ENCODE assay signal across 8 cellular contexts in genomic region chr4:142846105-142846728, GRCh38. TPM values are rescaled to one million over a fixed set of nuclear protein-coding genes. Genes with fewer than 3 reads are reported as not detected.
DNase-seq lines count a peak whose midpoint lies in the region; ATAC-seq and TF ChIP-seq lines count a peak whose summit lies in the region.

INPP4B (minus strand) TSS chr4:142846301.

- no peak for TF ChIP-seq EP300 in suprapubic skin (IDR thresholded peaks at IDR 0.05)

- H3K9me3 ChIP-seq in AG04450 (ENCODE audit: control insufficient read depth, insufficient read depth, low read length) (no peaks in the 10 kb centered on the region; the same call in 1 of the 2 replicates), PC-3 (ENCODE audit: low read length) (no peaks in the 10 kb centered on the region), suprapubic skin (no peaks in the 10 kb centered on the region)

- no peaks in the 10 kb centered on the region for H3K36me3 ChIP-seq in PC-3 (ENCODE audit: low read depth, low read length)
- no peaks in the 10 kb centered on the region for H3K36me3 ChIP-seq in suprapubic skin

- WGBS in suprapubic skin: 2% methylated on average over 32 of the region's 56 CpGs

- CTCF ChIA-PET in AG04450 (lab: Charles Lee): no interaction called here
- CTCF ChIA-PET in PC-3 (lab: Charles Lee): no interaction called here

- H3K4me1 ChIP-seq in PC-3 (ENCODE audit: insufficient read depth, low read length): peaks cover 35% of the 10 kb centered on the region
- H3K4me1 ChIP-seq in suprapubic skin: peaks cover 21% of the 10 kb centered on the region

- H3K4me1 Mint-ChIP-seq in natural killer cell: peaks cover 0 to 14% of the 10 kb centered on the region in 2 donors

- H3K27ac ChIP-seq in AG04450 (ENCODE audit: low read depth, low read length): no peak within 1 kb of the TSS
- peak within 1 kb of the TSS; percentile 17 for H3K27ac ChIP-seq in PC-3 (ENCODE audit: low read length)
- no peak within 1 kb of the TSS for H3K27ac ChIP-seq in suprapubic skin

- H3K9me2 ChIP-seq in PC-3 (replicated peaks; ENCODE audit: low read length): no peaks in the 10 kb centered on the region

- H3F3A ChIP-seq in PC-3 (ENCODE audit: low read length, unreplicated experiment): no peaks in the 10 kb centered on the region

- H3K27ac Mint-ChIP-seq in natural killer cell: no peak within 1 kb of the TSS

- H3K4me3 Mint-ChIP-seq in natural killer cell: peak within 1 kb of the TSS; percentile 77

- H2AFZ ChIP-seq in PC-3 (ENCODE audit: low read length): peak within 1 kb of the TSS; percentile 97

- POLR2A ChIA-PET in AG04450 (lab: Yijun Ruan, JAX) (no interaction called here), PC-3 (lab: Charles Lee; ENCODE audit: unreplicated experiment) (no interaction called here)

- H3K4me3 ChIP-seq in AG04450 (ENCODE audit: low read depth, low read length) (peak within 1 kb of the TSS; percentile 76), PC-3 (ENCODE audit: low read length) (peak within 1 kb of the TSS; percentile 92), fibroblast of the aortic adventitia (ENCODE audit: low read depth, low read length) (peak within 1 kb of the TSS; percentile 77), suprapubic skin (peak within 1 kb of the TSS; percentile 69)

- intact Hi-C loops in PC-3 (cut with micrococcal nuclease): loop anchor here (2.0 to 10.0 kb wide), 6 partner anchors 231 to 1539 kb away; no protein-coding TSS in a partner anchor
- intact Hi-C loops in natural killer cell (cut with micrococcal nuclease): no loop called here

- peak within 1 kb of the TSS; percentile 72 for H3K9ac ChIP-seq in PC-3 (ENCODE audit: low read length)

- no peaks in the 10 kb centered on the region for H3K36me3 Mint-ChIP-seq in natural killer cell

- H3K79me2 ChIP-seq in PC-3 (ENCODE audit: low read length): peaks cover 41% of the 10 kb centered on the region

- H3K27me3 ChIP-seq in AG04450 (ENCODE audit: control insufficient read depth, insufficient read depth, low read length) (peaks cover 10% of the 10 kb centered on the region), PC-3 (ENCODE audit: low read length) (no peaks in the 10 kb centered on the region), suprapubic skin (peaks cover 22% of the 10 kb centered on the region)

- TF ChIP-seq CTCF in AG04450 (IDR thresholded peaks at IDR 0.05; ENCODE audit: low read depth, low read length) (no peak), PC-3 (conservative IDR thresholded peaks at IDR 0.05; ENCODE audit: low read depth, low read length) (no peak), fibroblast of the aortic adventitia (IDR thresholded peaks at IDR 0.05; ENCODE audit: insufficient read depth, low read length) (no peak), natural killer cell (IDR thresholded peaks at IDR 0.05) (no peak), suprapubic skin (IDR thresholded peaks at IDR 0.05) (no peak)

- H3K27me3 Mint-ChIP-seq in natural killer cell (ENCODE audit: low read depth in 2 of 2): peaks cover 36 to 48% of the 10 kb centered on the region in 2 donors

- no TSS peak for BruUV-seq in PC-3 (replicated peaks; lab: Mats Ljungman, UMichigan)

- DNase-seq in AG04450 (ENCODE audit: low read depth, low spot score) (peak; percentile 13), PC-3 (peak; percentile 70), fibroblast of the aortic adventitia (ENCODE audit: low read depth) (peak; percentile 71), natural killer cell (no peak), suprapubic skin (ENCODE audit: low spot score in 2 of 2) (no peak)
- DNase-seq in activated effector memory CD4-positive, alpha-beta T cell treated with Interleukin-2 at 50 U/mL for 16 hours: peak; percentile 38

- no peak for TF ChIP-seq POLR2A in suprapubic skin (IDR thresholded peaks at IDR 0.05)

- no peaks in the 10 kb centered on the region for H3K9me3 Mint-ChIP-seq in natural killer cell

- ATAC-seq in GM21423 (IDR thresholded peaks at IDR 0.05; ENCODE audit: unreplicated experiment) (peak; percentile 37), PC-3 (peak; percentile 51), natural killer cell (peak in 2 of 3 donors; percentile 33 to 42), HG03159 (IDR thresholded peaks at IDR 0.05; ENCODE audit: unreplicated experiment) (no peak)

- no peaks in the 10 kb centered on the region for H4K20me1 ChIP-seq in PC-3 (ENCODE audit: low read length)

- H3K4me2 ChIP-seq in PC-3 (ENCODE audit: low read length): peak within 1 kb of the TSS; percentile 97

RNA-seq across cellular contexts. Expression of gene INPP4B, which starts in this region (rescaled TPM):
- polyA plus RNA-seq in AG04450 (2011; rRNA removed): 3.4 and 5.1 TPM in 2 replicates
- 15.2 and 15.9 TPM in 2 replicates for polyA minus RNA-seq in AG04450 (2011; rRNA and poly(A)+ RNA removed)
- 41.0 and 68.5 TPM in 2 replicates for total RNA-seq in PC-3 (2014; rRNA removed)
- 3.8 and 54.2 TPM in 2 replicates for total RNA-seq in fibroblast of the aortic adventitia (ENCODE audit: low replicate concordance)
- 1 to 10 TPM; 2.4 to 6.2 (median 4.5) TPM for total RNA-seq in natural killer cell
- 10 to 100 TPM; 12.4 to 27.4 (median 17.4) TPM for total RNA-seq in suprapubic skin

Comparison
In these comparisons a context has a peak if more than half of its experiments do, and no peak if none do; other contexts are left out.
1. DNase-seq: peak in AG04450 (single experiment), PC-3 (single experiment), activated effector memory CD4-positive, alpha-beta T cell treated with Interleukin-2 at 50 U/mL for 16 hours (single experiment) and fibroblast of the aortic adventitia (single experiment); none in natural killer cell (single experiment) and suprapubic skin (0 of 2).
2. Peak in every context shown above with its lines, with median percentiles within 50 percentile points of each other: H3K4me3 ChIP-seq.